ENCODE assay signal across 16 cellular contexts in genomic region chr19:55097864-55098715, GRCh38. TPM values are rescaled to one million over a fixed set of nuclear protein-coding genes. Genes with fewer than 3 reads are reported as not detected.
A peak's percentile ranks its signal among the peaks of the same experiment; 100 is the strongest.
DNase-seq lines count a peak whose midpoint lies in the region; ATAC-seq and TF ChIP-seq lines count a peak whose summit lies in the region.
"Had no signal": no experiment of that assay in that cellular context is flagged by ENCODE, and none has a peak within 500 bp of the region (broad histone marks: within the 10 kb centered on the region; RNA-seq: fewer than 3 reads in every experiment).

No MANE protein-coding gene starts in this region.

- H3K27ac Mint-ChIP-seq in Calu3 (ENCODE audit: unreplicated experiment), result peak overlapping the region; percentile 50
- H3K27ac Mint-ChIP-seq in dendritic cell treated with granulocyte-macrophage colony-stimulating factor and Interleukin-4, amounts not matched to agents 40 ng/mL and 50 ng/mL, for 4 days, result peak overlapping the region; percentile 55
- peak overlapping the region; percentile 7 for H3K27ac Mint-ChIP-seq in stimulated activated memory B cell treated with anti-CD40 and anti-IgM and Interleukin-4, amounts not matched to agents 10 μg/mL and 1 μg/mL and 100 μg/mL, for 72 hours
- H3K27ac Mint-ChIP-seq: activated T-helper 2 cell treated with anti-CD3 and anti-CD28 coated beads, Interferon-gamma antibody, Interleukin-2, Interleukin-4, amounts not matched to agents 10 μg/mL and 5 μg/mL and 100 μg/mL, durations not matched to agents 14 hours and 24 hours and 36 hours had no signal

- H3K27me3 Mint-ChIP-seq in Calu3 (ENCODE audit: unreplicated experiment), result no peaks in the 10 kb centered on the region
- H3K27me3 Mint-ChIP-seq in dendritic cell treated with granulocyte-macrophage colony-stimulating factor and Interleukin-4, amounts not matched to agents 40 ng/mL and 50 ng/mL, for 4 days, result no peaks in the 10 kb centered on the region
- no peaks in the 10 kb centered on the region for H3K27me3 Mint-ChIP-seq in stimulated activated memory B cell treated with anti-CD40 and anti-IgM and Interleukin-4, amounts not matched to agents 10 μg/mL and 1 μg/mL and 100 μg/mL, for 72 hours
- H3K27me3 Mint-ChIP-seq: naive B cell had no signal

- intact Hi-C loops in Calu3 (cut with micrococcal nuclease; ENCODE audit: unreplicated experiment), result no loop called here
- intact Hi-C loops in dendritic cell treated with granulocyte-macrophage colony-stimulating factor and Interleukin-4, amounts not matched to agents 40 ng/mL and 50 ng/mL, for 4 days (cut with micrococcal nuclease), result loop anchor here (2.0 kb wide), 1 partner anchor 19 kb away; the partner anchor contains the start of gene PPP1R12C
- intact Hi-C loops in head of caudate nucleus (cut with DNase I), result no loop called here

- no peaks in the 10 kb centered on the region for H3K4me1 Mint-ChIP-seq in Calu3 (ENCODE audit: low read depth, unreplicated experiment)
- peaks cover 49% of the 10 kb centered on the region for H3K4me1 Mint-ChIP-seq in dendritic cell treated with granulocyte-macrophage colony-stimulating factor and Interleukin-4, amounts not matched to agents 40 ng/mL and 50 ng/mL, for 4 days (ENCODE audit: low read depth)
- peaks cover 17% of the 10 kb centered on the region for H3K4me1 Mint-ChIP-seq in stimulated activated memory B cell treated with anti-CD40 and anti-IgM and Interleukin-4, amounts not matched to agents 10 μg/mL and 1 μg/mL and 100 μg/mL, for 72 hours

- no peak for TF ChIP-seq CTCF in Calu3 (IDR thresholded peaks at IDR 0.05; ENCODE audit: unreplicated experiment)

- no peaks in the 10 kb centered on the region for H3K9me3 Mint-ChIP-seq in Calu3 (ENCODE audit: low read depth, unreplicated experiment)
- no peaks in the 10 kb centered on the region for H3K9me3 Mint-ChIP-seq in dendritic cell treated with granulocyte-macrophage colony-stimulating factor and Interleukin-4, amounts not matched to agents 40 ng/mL and 50 ng/mL, for 4 days
- H3K9me3 Mint-ChIP-seq in stimulated activated memory B cell treated with anti-CD40 and anti-IgM and Interleukin-4, amounts not matched to agents 10 μg/mL and 1 μg/mL and 100 μg/mL, for 72 hours, result no peaks in the 10 kb centered on the region
- H3K9me3 Mint-ChIP-seq: activated T-helper 2 cell treated with anti-CD3 and anti-CD28 coated beads, Interferon-gamma antibody, Interleukin-2, Interleukin-4, amounts not matched to agents 10 μg/mL and 5 μg/mL and 100 μg/mL, durations not matched to agents 14 hours and 24 hours and 36 hours had no signal

- H3K4me3 Mint-ChIP-seq in Calu3 (ENCODE audit: low read depth, unreplicated experiment), result no peak overlapping the region
- H3K4me3 Mint-ChIP-seq in dendritic cell treated with granulocyte-macrophage colony-stimulating factor and Interleukin-4, amounts not matched to agents 40 ng/mL and 50 ng/mL, for 4 days, result peak overlapping the region; percentile 22
- H3K4me3 Mint-ChIP-seq in stimulated activated memory B cell treated with anti-CD40 and anti-IgM and Interleukin-4, amounts not matched to agents 10 μg/mL and 1 μg/mL and 100 μg/mL, for 72 hours, result no peak overlapping the region
- H3K4me3 Mint-ChIP-seq: naive B cell had no signal

- peaks cover 39% of the 10 kb centered on the region for H3K36me3 Mint-ChIP-seq in Calu3 (ENCODE audit: insufficient read depth, unreplicated experiment)
- peaks cover 88% of the 10 kb centered on the region for H3K36me3 Mint-ChIP-seq in dendritic cell treated with granulocyte-macrophage colony-stimulating factor and Interleukin-4, amounts not matched to agents 40 ng/mL and 50 ng/mL, for 4 days (ENCODE audit: low read depth)
- peaks cover 73% of the 10 kb centered on the region for H3K36me3 Mint-ChIP-seq in stimulated activated memory B cell treated with anti-CD40 and anti-IgM and Interleukin-4, amounts not matched to agents 10 μg/mL and 1 μg/mL and 100 μg/mL, for 72 hours

- no TSS peak for BruUV-seq in Calu3 (replicated peaks; lab: Mats Ljungman, UMichigan)

- ATAC-seq in stimulated activated memory B cell treated with anti-CD40 and anti-IgM and Interleukin-4, amounts not matched to agents 10 μg/mL and 1 μg/mL and 100 μg/mL, for 72 hours, result no peak

- CTCF ChIA-PET in Calu3 (lab: Charles Lee), result no interaction called here

- no peak for DNase-seq in Calu3
- peak; percentile 74 for DNase-seq in MV-4-11 (lab: John Stamatoyannopoulos, UW)
- no peak for DNase-seq in head of caudate nucleus
- DNase-seq in effector CD4-positive, alpha-beta T cell, result no peak
- no peak for DNase-seq in NCI-H2171 (lab: John Stamatoyannopoulos, UW)
- DNase-seq: activated CD4-positive, alpha-beta T cell treated with anti-CD3 and anti-CD28 coated beads for 4 hours; KG1; naive B cell; NCI-H526; stimulated activated CD4-positive, alpha-beta T cell treated with anti-CD3 and anti-CD28 coated beads, Interleukin-4, amount 100 ng/mL, for 1 hour; T-helper 9 cell had no signal

RNA-seq across cellular contexts. Expression of gene PPP1R12C, which starts 19.3 kb away (rescaled TPM):
- total RNA-seq in Calu3 (2022), result 140 and 151 TPM in 2 replicates

RNA-seq across cellular contexts. Expression of gene EPS8L1, which starts 22.4 kb away (rescaled TPM):
- total RNA-seq in Calu3 (2022), result 97.3 and 147 TPM in 2 replicates

RNA-seq across cellular contexts. Expression of gene RDH13, which starts 35.1 kb away (rescaled TPM):
- total RNA-seq in Calu3 (2022), result 50.1 and 54.5 TPM in 2 replicates

RNA-seq across cellular contexts. Expression of gene TNNT1, which starts 50.9 kb away (rescaled TPM):
- total RNA-seq in Calu3 (2022), result 48.8 and 53.7 TPM in 2 replicates
- total RNA-seq: body of pancreas had no signal

RNA-seq across cellular contexts. Expression of gene TNNI3, which starts 59.4 kb away (rescaled TPM):
- 1.3 and 2.5 TPM in 2 replicates for total RNA-seq in Calu3 (2022)
- total RNA-seq: activated T-helper 2 cell treated with anti-CD3 and anti-CD28 coated beads, Interferon-gamma antibody, Interleukin-2, Interleukin-4, amounts not matched to agents 10 μg/mL and 5 μg/mL and 100 μg/mL, durations not matched to agents 14 hours and 24 hours and 36 hours; body of pancreas; SJSA1 had no signal
